Comparison of ENCODE assay signal across 8 cellular contexts in the genomic region with DNA sequence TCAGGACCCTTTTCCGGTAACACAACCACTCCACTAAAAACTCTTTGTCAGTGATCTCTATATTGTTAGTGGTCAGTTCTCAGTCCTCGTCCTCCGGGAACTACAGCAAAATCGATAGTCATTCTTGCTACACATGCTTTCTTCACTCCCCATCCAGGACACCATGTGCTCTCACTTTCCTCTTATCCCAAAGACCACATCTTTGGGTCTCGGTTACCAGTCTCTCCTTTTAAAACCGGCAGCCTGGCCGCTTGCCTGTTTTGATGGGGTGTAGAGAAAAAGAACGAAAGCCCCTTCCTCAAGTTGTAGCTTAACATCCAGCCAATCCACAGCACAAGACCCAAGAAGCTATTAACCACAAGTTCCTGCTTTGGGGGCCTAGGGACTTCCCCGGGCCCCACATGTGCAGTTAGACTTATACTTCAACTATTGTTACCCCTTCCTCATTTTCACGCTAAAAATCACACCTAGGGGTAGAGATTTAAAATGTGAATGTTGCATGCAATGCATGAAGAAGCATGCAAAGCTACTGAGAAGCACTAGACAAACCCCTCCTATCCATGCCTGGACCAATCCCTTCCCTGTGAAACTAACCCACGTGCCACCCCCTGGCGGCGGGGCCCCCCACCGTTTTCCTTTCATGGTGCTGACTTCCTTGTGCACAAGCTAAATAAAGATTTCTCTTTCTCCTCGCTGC. TPM values are rescaled to one million over a fixed set of nuclear protein-coding genes. Genes with fewer than 3 reads are reported as not detected.
A peak's percentile ranks its signal among the peaks of the same experiment; 100 is the strongest.
DNase-seq lines count a peak whose midpoint lies in the region; ATAC-seq and TF ChIP-seq lines count a peak whose summit lies in the region.

No MANE protein-coding gene starts in this region.

- H3K9me3 ChIP-seq in upper lobe of right lung = no peaks in the 10 kb centered on the region

- H3K36me3 ChIP-seq in upper lobe of right lung = peaks cover under 1% of the 10 kb centered on the region

- no peak for TF ChIP-seq CTCF in upper lobe of right lung (IDR thresholded peaks at IDR 0.05)

- CTCF ChIA-PET in activated CD4-positive, alpha-beta T cell treated with anti-CD3 and anti-CD28 coated beads for 36 hours (lab: Charles Lee) = interaction anchor here (0.6 to 2.6 kb wide), 5 partner anchors 9 to 205 kb away, joined by 3 to 7 read pairs (median 3); no protein-coding TSS in a partner anchor

- peak; percentile 14 for ATAC-seq in activated CD4-positive, alpha-beta T cell treated with anti-CD3 and anti-CD28 coated beads for 36 hours
- ATAC-seq in memory B cell (ENCODE audit: low read depth) (peak; percentile 66), upper lobe of right lung (no peak), HG03139 (IDR thresholded peaks at IDR 0.05; ENCODE audit: unreplicated experiment) (no peak), GM18909 (IDR thresholded peaks at IDR 0.05; ENCODE audit: poor library complexity, unreplicated experiment) (no peak), Right ventricle myocardium inferior (no peak)

- peak overlapping the region; percentile 89 for H3K4me3 ChIP-seq in upper lobe of right lung

- intact Hi-C loops in activated CD4-positive, alpha-beta T cell treated with anti-CD3 and anti-CD28 coated beads for 36 hours (cut with DNase I, micrococcal nuclease) = loop anchor here in 1 of 2 experiments (2.0 to 5.0 kb wide), 2 partner anchors 22 to 76 kb away; partner anchors contain the start of gene BRSK2
- intact Hi-C loops in upper lobe of right lung (cut with DNase I) (no loop called here), Right ventricle myocardium inferior (cut with DNase I) (loop anchor here (5.0 kb wide), 1 partner anchor 261 kb away; the partner anchor contains the start of gene DUSP8)

- H3K27ac ChIP-seq in upper lobe of right lung = no peak overlapping the region

- H3K27me3 ChIP-seq in upper lobe of right lung = no peaks in the 10 kb centered on the region

- H3K9me3 Mint-ChIP-seq in activated CD4-positive, alpha-beta T cell treated with anti-CD3 and anti-CD28 coated beads for 36 hours (ENCODE audit: low read depth) = peaks cover 11% of the 10 kb centered on the region
- H3K9me3 Mint-ChIP-seq in memory B cell = no peaks in the 10 kb centered on the region

- POLR2A ChIA-PET in activated CD4-positive, alpha-beta T cell treated with anti-CD3 and anti-CD28 coated beads for 36 hours (lab: Charles Lee) = no interaction called here

- H3K27ac Mint-ChIP-seq in activated CD4-positive, alpha-beta T cell treated with anti-CD3 and anti-CD28 coated beads for 36 hours = peak overlapping the region; percentile 79
- peak overlapping the region; percentile 98 for H3K27ac Mint-ChIP-seq in memory B cell

- peak; percentile 70 for DNase-seq in activated CD4-positive, alpha-beta T cell treated with anti-CD3 and anti-CD28 coated beads for 36 hours
- DNase-seq in activated CD4-positive, alpha-beta T cell treated with anti-CD3 and anti-CD28 coated beads for 1 hour = no peak
- DNase-seq in activated T-cell treated with anti-CD3 and anti-CD28 coated beads for 48 hours (ENCODE audit: low read depth) (peak; percentile 52), memory B cell (ENCODE audit: low spot score in 2 of 2) (peak; percentile 58 to 78), upper lobe of right lung (no peak), Right ventricle myocardium inferior (ENCODE audit: missing footprints) (no peak)

- H3K27me3 Mint-ChIP-seq in activated CD4-positive, alpha-beta T cell treated with anti-CD3 and anti-CD28 coated beads for 36 hours = no peaks in the 10 kb centered on the region
- H3K27me3 Mint-ChIP-seq in memory B cell = no peaks in the 10 kb centered on the region

- peaks cover 31% of the 10 kb centered on the region for H3K4me1 ChIP-seq in upper lobe of right lung

- H3K36me3 Mint-ChIP-seq in activated CD4-positive, alpha-beta T cell treated with anti-CD3 and anti-CD28 coated beads for 36 hours (ENCODE audit: low read depth) = peaks cover 21% of the 10 kb centered on the region
- H3K36me3 Mint-ChIP-seq in memory B cell = no peaks in the 10 kb centered on the region

- peaks cover 34% of the 10 kb centered on the region for H3K4me1 Mint-ChIP-seq in activated CD4-positive, alpha-beta T cell treated with anti-CD3 and anti-CD28 coated beads for 36 hours
- H3K4me1 Mint-ChIP-seq in memory B cell = peaks cover 30% of the 10 kb centered on the region

- H3K4me3 Mint-ChIP-seq in activated CD4-positive, alpha-beta T cell treated with anti-CD3 and anti-CD28 coated beads for 36 hours = peak overlapping the region; percentile 76
- peak overlapping the region; percentile 84 for H3K4me3 Mint-ChIP-seq in memory B cell

RNA-seq across cellular contexts. Expression of gene TOLLIP, which starts 1.5 kb away (rescaled TPM):
- 10 to 100 TPM; 29.6 to 45.8 TPM for total RNA-seq in activated CD4-positive, alpha-beta T cell treated with anti-CD3 and anti-CD28 coated beads for 36 hours
- total RNA-seq in upper lobe of right lung (71.1 TPM), Right ventricle myocardium inferior (46.8 TPM)

Comparison
In these comparisons a context has a peak if more than half of its experiments do, and no peak if none do; other contexts are left out.
1. DNase-seq: peak in activated CD4-positive, alpha-beta T cell treated with anti-CD3 and anti-CD28 coated beads for 36 hours (single experiment), activated T-cell treated with anti-CD3 and anti-CD28 coated beads for 48 hours (single experiment) and memory B cell (2 of 2); none in activated CD4-positive, alpha-beta T cell treated with anti-CD3 and anti-CD28 coated beads for 1 hour (single experiment), upper lobe of right lung (single experiment) and Right ventricle myocardium inferior (single experiment).
2. ATAC-seq: peak in activated CD4-positive, alpha-beta T cell treated with anti-CD3 and anti-CD28 coated beads for 36 hours (single experiment) and memory B cell (single experiment); none in upper lobe of right lung (single experiment), HG03139 (single experiment), GM18909 (single experiment) and Right ventricle myocardium inferior (single experiment).